In the genomic region with DNA sequence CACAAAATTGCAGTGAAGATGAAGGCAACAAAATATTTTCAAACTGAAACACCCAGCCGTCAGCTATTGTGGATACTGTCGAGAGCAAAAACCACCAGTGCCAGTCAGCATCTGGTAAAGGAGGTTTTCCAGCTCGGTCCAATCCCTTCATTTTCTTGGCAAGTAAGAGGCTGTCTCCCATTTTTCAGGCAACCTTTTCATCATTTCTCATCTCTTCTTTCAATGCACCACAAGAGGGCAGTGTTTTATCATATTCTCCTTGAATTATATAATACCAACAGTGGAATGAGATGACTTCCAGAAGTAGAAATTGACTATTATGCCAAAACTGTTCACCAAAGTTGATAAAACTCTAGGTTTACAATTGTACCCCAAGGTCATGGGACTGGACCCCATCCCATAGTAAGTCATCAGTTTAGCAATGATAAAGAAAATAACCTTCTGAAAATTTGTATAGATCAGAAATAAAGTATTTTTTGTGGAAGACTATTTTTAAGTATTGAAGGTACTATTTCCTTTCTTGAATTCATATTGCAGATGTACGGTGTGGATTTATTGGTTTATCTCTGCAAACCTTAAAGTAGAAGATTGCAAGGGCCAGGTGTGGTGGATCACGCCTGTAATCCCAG, we compare ENCODE assay signal across 8 cellular contexts. TPM values are rescaled to one million over a fixed set of nuclear protein-coding genes. Genes with fewer than 3 reads are reported as not detected.
DNase-seq lines count a peak whose midpoint lies in the region; ATAC-seq, FAIRE-seq and TF ChIP-seq lines count a peak whose summit lies in the region.

No MANE protein-coding gene starts in this region.

- WGBS in lung, 2 donors: 50 to 59% methylated on average over 5 of the region's 5 CpGs

- H3K36me3 ChIP-seq in lung (ENCODE audit: control insufficient read depth in 2 of 2, insufficient read depth in 2 of 2, low read length in 2 of 2): peaks cover 10 to 17% of the 10 kb centered on the region in 2 donors

- peak; percentile 72 for FAIRE-seq in RCC 7860 (lab: Jason Lieb, UNC)

- no peaks in the 10 kb centered on the region for H3K27me3 ChIP-seq in lung (ENCODE audit: control insufficient read depth, insufficient read depth)

- peak; percentile 63 for TF ChIP-seq CTCF in lung (IDR thresholded peaks at IDR 0.05; ENCODE audit: control extremely low read depth, extremely low read depth)

- H3K4me1 ChIP-seq in lung (ENCODE audit: control insufficient read depth in 2 of 2, insufficient read depth in 2 of 2, low read length in 2 of 2): peaks cover 0 to 4% of the 10 kb centered on the region in 2 donors

- no peak overlapping the region for H3K4me3 ChIP-seq in lung

- no peaks in the 10 kb centered on the region for H3K9me3 ChIP-seq in lung (ENCODE audit: control insufficient read depth in 2 of 2, insufficient read depth in 1 of 2, low read length in 1 of 2)

- ATAC-seq in lung (ENCODE audit: insufficient read depth, low FRiP score): peak; percentile 36
- ATAC-seq in HG03378 (IDR thresholded peaks at IDR 0.05; ENCODE audit: unreplicated experiment): no peak
- no peak for ATAC-seq in GM21737 (IDR thresholded peaks at IDR 0.05; ENCODE audit: unreplicated experiment)

- no peak overlapping the region for H3K27ac ChIP-seq in lung (ENCODE audit: low read depth in 1 of 2, low read length in 1 of 2)

- DNase-seq in EH (ENCODE audit: low read depth) (peak; percentile 74), Kasumi-1 (lab: John Stamatoyannopoulos, UW) (peak; percentile 79 to 88), RCC 7860 (ENCODE audit: low spot score) (peak; percentile 60), dermis microvascular lymphatic vessel endothelial cell (ENCODE audit: low read depth in 2 of 2) (peak; percentile 58 to 71), lung (ENCODE audit: low spot score) (no peak)
- no peak for DNase-seq in stimulated activated CD4-positive, alpha-beta T cell treated with anti-CD3 and anti-CD28 coated beads, Interleukin-4, amount 100 ng/mL, for 4 hours

RNA-seq across cellular contexts. Expression of a gene that starts 16.8 kb away (rescaled TPM):
- 63.0 and 122 TPM in 2 replicates for total RNA-seq in dermis microvascular lymphatic vessel endothelial cell
- total RNA-seq in lung: 10 to 100 TPM; 15.2 to 45.8 TPM
- 100 to 1,000 TPM in 1 of 2 donors, 10 to 100 TPM in 1; 44.0 to 109 TPM for polyA plus RNA-seq in lung

RNA-seq across cellular contexts. Expression of a gene that starts 45.2 kb away (rescaled TPM):
- total RNA-seq in dermis microvascular lymphatic vessel endothelial cell (16.9 and 20.7 TPM in 2 replicates), lung (10 to 100 TPM; 23.0 to 43.1 TPM)
- polyA plus RNA-seq in lung: 10 to 100 TPM; 24.5 to 40.9 TPM

RNA-seq across cellular contexts. Expression of a gene that starts 52.6 kb away (rescaled TPM):
- total RNA-seq in dermis microvascular lymphatic vessel endothelial cell: 16.9 and 20.1 TPM in 2 replicates
- total RNA-seq in lung: 10 to 100 TPM; 49.8 to 86.6 TPM
- polyA plus RNA-seq in lung: 10 to 100 TPM; 26.1 to 36.9 TPM

Comparison
In these comparisons a context has a peak if more than half of its experiments do, and no peak if none do; other contexts are left out.
1. DNase-seq: peak in EH (single experiment), Kasumi-1 (2 of 2), RCC 7860 (single experiment) and dermis microvascular lymphatic vessel endothelial cell (2 of 2); none in lung (single experiment) and stimulated activated CD4-positive, alpha-beta T cell treated with anti-CD3 and anti-CD28 coated beads, Interleukin-4, amount 100 ng/mL, for 4 hours (0 of 2).